1 cellular context compared by ENCODE assay signal in genomic region chr7:21028186-21028989, GRCh38.
A peak's percentile ranks its signal among the peaks of the same experiment; 100 is the strongest.
TF ChIP-seq lines count a peak whose summit lies in the region.

No MANE protein-coding gene starts in this region.

TF ChIP-seq in HEK293, 187 proteins besides CTCF, POLR2A, EP300 and RAD21 (continued from another document and continues in another):
- TF ChIP-seq SCRT2 (tag by site-specific recombination; IDR thresholded peaks at IDR 0.05) (no peak; the same call in 1 of the 2 replicates), ZNF433 (tag by site-specific recombination; IDR thresholded peaks at IDR 0.05; ENCODE audit: low read depth) (no peak), ZNF354C (tag by site-specific recombination; IDR thresholded peaks at IDR 0.05; ENCODE audit: borderline replicate concordance, low read depth) (no peak), TSHZ1 (tag by site-specific recombination; IDR thresholded peaks at IDR 0.05; ENCODE audit: borderline replicate concordance) (no peak), ZBTB44 (tag by site-specific recombination; IDR thresholded peaks at IDR 0.05) (peak; percentile 66), ZFP37 (tag by site-specific recombination; IDR thresholded peaks at IDR 0.05) (no peak), ZNF704 (tag by site-specific recombination; IDR thresholded peaks at IDR 0.05) (no peak), ZNF677 (tag by site-specific recombination; IDR thresholded peaks at IDR 0.05) (no peak), ZNF10 (tag by site-specific recombination; IDR thresholded peaks at IDR 0.05) (peak; percentile 63), ZNF629 (tag by site-specific recombination; IDR thresholded peaks at IDR 0.05) (0 out of 2 replicates have a peak, but pooled peaks have one; percentile 34), ZNF658 (tag by site-specific recombination; IDR thresholded peaks at IDR 0.05) (no peak), ZNF501 (tag by site-specific recombination; IDR thresholded peaks at IDR 0.05) (no peak), INSM2 (tag by site-specific recombination; IDR thresholded peaks at IDR 0.05) (peak; percentile 36; the same call in 1 of the 2 replicates), ZNF2 (tag by site-specific recombination; IDR thresholded peaks at IDR 0.05) (no peak), IKZF3 (tag by site-specific recombination; IDR thresholded peaks at IDR 0.05) (no peak), SETDB1 (IDR thresholded peaks at IDR 0.05; ENCODE audit: insufficient read length, low read length) (no peak), ZNF132 (tag by site-specific recombination; IDR thresholded peaks at IDR 0.05; ENCODE audit: borderline replicate concordance) (no peak), ZNF660 (tag by site-specific recombination; IDR thresholded peaks at IDR 0.05) (peak; percentile 62; the same call in 1 of the 2 replicates), ZSCAN30 (tag by site-specific recombination; IDR thresholded peaks at IDR 0.05) (no peak), PRDM2 (tag by site-specific recombination; IDR thresholded peaks at IDR 0.05; ENCODE audit: borderline replicate concordance) (no peak), PATZ1 (tag by site-specific recombination; IDR thresholded peaks at IDR 0.05) (no peak), ZBTB49 (tag by site-specific recombination; IDR thresholded peaks at IDR 0.05; ENCODE audit: low read depth) (no peak), ZNF138 (tag by site-specific recombination; IDR thresholded peaks at IDR 0.05; ENCODE audit: borderline replicate concordance) (no peak), TCF7L2 (IDR thresholded peaks at IDR 0.05; ENCODE audit: borderline replicate concordance, low read depth, low read length) (no peak), ZNF148 (tag by site-specific recombination; IDR thresholded peaks at IDR 0.05; ENCODE audit: borderline replicate concordance) (no peak), ZNF837 (tag by site-specific recombination; IDR thresholded peaks at IDR 0.05) (no peak), MYNN (tag by site-specific recombination; IDR thresholded peaks at IDR 0.05; ENCODE audit: borderline replicate concordance) (no peak), REST (tag by site-specific recombination; IDR thresholded peaks at IDR 0.05) (no peak)
